In genomic region chr12:123363743-123364531, GRCh38 we compare ENCODE assay signal across 8 cellular contexts. TPM values are rescaled to one million over a fixed set of nuclear protein-coding genes. Genes with fewer than 3 reads are reported as not detected.
A peak's percentile ranks its signal among the peaks of the same experiment; 100 is the strongest.
DNase-seq lines count a peak whose midpoint lies in the region; ATAC-seq and TF ChIP-seq lines count a peak whose summit lies in the region.

No MANE protein-coding gene starts in this region.

- peak overlapping the region; percentile 92 for H3K4me3 ChIP-seq in GM06990 (replicated peaks; ENCODE audit: low read depth, low read length)
- H3K4me3 ChIP-seq in gastroesophageal sphincter: peak overlapping the region; percentile 66 to 89
- peak overlapping the region; percentile 67 for H3K4me3 ChIP-seq in ovary

- intact Hi-C loops in ovary (cut with DNase I): loop anchor here in 2 of 4 donors (2.0 kb wide), 2 partner anchors 25 to 93 kb away; partner anchors contain the start of gene CDK2AP1 (in 1 of the 2)

- peaks cover 28% of the 10 kb centered on the region for H3K36me3 Mint-ChIP-seq in activated T-helper 17 cell treated with anti-CD3 and anti-CD28 coated beads, Interleukin-2, amount 50 U/mL, for 72 hours (ENCODE audit: low read depth)

- TF ChIP-seq CTCF in GM06990 (IDR thresholded peaks at IDR 0.05; ENCODE audit: insufficient read depth, low read length, poor library complexity, severe bottlenecking): no peak
- TF ChIP-seq CTCF in gastroesophageal sphincter (IDR thresholded peaks at IDR 0.05): no peak
- no peak for TF ChIP-seq CTCF in ovary (IDR thresholded peaks at IDR 0.05)

- no peaks in the 10 kb centered on the region for H3K27me3 Mint-ChIP-seq in activated T-helper 17 cell treated with anti-CD3 and anti-CD28 coated beads, Interleukin-2, amount 50 U/mL, for 72 hours

- ATAC-seq in HG02588 (IDR thresholded peaks at IDR 0.05; ENCODE audit: unreplicated experiment): peak; percentile 6
- no peak for ATAC-seq in activated T-helper 17 cell treated with anti-CD3 and anti-CD28 coated beads, Interleukin-2, amount 50 U/mL, for 72 hours (replicated peaks)
- peak; percentile 1 for ATAC-seq in gastroesophageal sphincter

- H3K4me3 Mint-ChIP-seq in activated T-helper 17 cell treated with anti-CD3 and anti-CD28 coated beads, Interleukin-2, amount 50 U/mL, for 72 hours: peak overlapping the region; percentile 99

- H3K36me3 ChIP-seq in GM06990 (ENCODE audit: control insufficient read depth, insufficient read depth, low read length) (no peaks in the 10 kb centered on the region), gastroesophageal sphincter (no peaks in the 10 kb centered on the region), ovary (no peaks in the 10 kb centered on the region)

- H3K4me1 Mint-ChIP-seq in activated T-helper 17 cell treated with anti-CD3 and anti-CD28 coated beads, Interleukin-2, amount 50 U/mL, for 72 hours: peaks cover 10% of the 10 kb centered on the region

- peaks cover 0 to 64% (median 12%) of the 10 kb centered on the region in 3 donors for H3K4me1 ChIP-seq in gastroesophageal sphincter
- H3K4me1 ChIP-seq in ovary (ENCODE audit: insufficient read depth): peaks cover 6% of the 10 kb centered on the region

- H3K27me3 ChIP-seq in GM06990 (replicated peaks; ENCODE audit: control insufficient read depth, insufficient read depth, low read length): no peaks in the 10 kb centered on the region
- H3K27me3 ChIP-seq in gastroesophageal sphincter: no peaks in the 10 kb centered on the region
- H3K27me3 ChIP-seq in ovary: no peaks in the 10 kb centered on the region

- peak overlapping the region; percentile 95 for H3K27ac Mint-ChIP-seq in activated T-helper 17 cell treated with anti-CD3 and anti-CD28 coated beads, Interleukin-2, amount 50 U/mL, for 72 hours

- WGBS in gastroesophageal sphincter (ENCODE audit: low coverage in 1 of 2), 2 donors: 0% methylated on average over 4 to 5 of the region's 62 CpGs
- WGBS in ovary, 3 donors: 0 to 1% (median 0%) methylated on average over 42 to 62 of the region's 62 CpGs

- TF ChIP-seq POLR2A in gastroesophageal sphincter (IDR thresholded peaks at IDR 0.05) (no peak), ovary (IDR thresholded peaks at IDR 0.05) (no peak)

- TF ChIP-seq EP300 in gastroesophageal sphincter (IDR thresholded peaks at IDR 0.05) (no peak), ovary (IDR thresholded peaks at IDR 0.05) (no peak)

- H3K9me3 ChIP-seq in gastroesophageal sphincter (no peaks in the 10 kb centered on the region), ovary (no peaks in the 10 kb centered on the region)

- DNase-seq in GM06990 (ENCODE audit: extremely low read depth, insufficient read length) (peak; percentile 60), NCI-H226 (peak; percentile 1), ovary (peak in 3 of 5 donors; percentile 47 to 64 (median 56)), ureter (ENCODE audit: low spot score) (no peak), epidermal melanocyte (ENCODE audit: insufficient read length, low spot score) (no peak)

- H3K9me3 Mint-ChIP-seq in activated T-helper 17 cell treated with anti-CD3 and anti-CD28 coated beads, Interleukin-2, amount 50 U/mL, for 72 hours: no peaks in the 10 kb centered on the region

- H3K27ac ChIP-seq in gastroesophageal sphincter: peak overlapping the region; percentile 84 to 99 (median 94)
- peak overlapping the region; percentile 50 to 83 for H3K27ac ChIP-seq in ovary

RNA-seq across cellular contexts. Expression of gene SBNO1, which starts 0.7 kb away (rescaled TPM):
- total RNA-seq in activated T-helper 17 cell treated with anti-CD3 and anti-CD28 coated beads, Interleukin-2, amount 50 U/mL, for 72 hours: 10 to 100 TPM; 59.8 to 64.0 TPM
- total RNA-seq in gastroesophageal sphincter (10 to 100 TPM; 25.3 to 35.7 (median 33.2) TPM), ovary (10 to 100 TPM; 13.7 to 34.0 (median 27.2) TPM), ureter (31.2 TPM)
- polyA plus RNA-seq in ovary: 10 to 100 TPM in 1 of 2 donors, 1 to 10 TPM in 1; 5.7 to 12.5 TPM

RNA-seq across cellular contexts. Expression of gene KMT5A, which starts 20.0 kb away (rescaled TPM):
- total RNA-seq in activated T-helper 17 cell treated with anti-CD3 and anti-CD28 coated beads, Interleukin-2, amount 50 U/mL, for 72 hours: 10 to 100 TPM; 48.9 to 67.2 TPM
- 100 to 1,000 TPM in 1 of 4 donors, 10 to 100 TPM in 3; 46.1 to 126 (median 54.8) TPM for total RNA-seq in gastroesophageal sphincter
- 10 to 100 TPM; 14.4 to 31.0 (median 22.6) TPM for total RNA-seq in ovary
- 10 to 100 TPM; 21.6 to 47.9 TPM for polyA plus RNA-seq in ovary
- total RNA-seq in ureter: 44.4 TPM

Comparison
In these comparisons a context has a peak if more than half of its experiments do, and no peak if none do; other contexts are left out.
1. DNase-seq: peak in GM06990 (single experiment), NCI-H226 (single experiment) and ovary (3 of 5); none in ureter (single experiment) and epidermal melanocyte (single experiment).
2. Peak in every context shown above with its lines, with median percentiles within 50 percentile points of each other: H3K4me3 ChIP-seq.